In the genomic region with DNA sequence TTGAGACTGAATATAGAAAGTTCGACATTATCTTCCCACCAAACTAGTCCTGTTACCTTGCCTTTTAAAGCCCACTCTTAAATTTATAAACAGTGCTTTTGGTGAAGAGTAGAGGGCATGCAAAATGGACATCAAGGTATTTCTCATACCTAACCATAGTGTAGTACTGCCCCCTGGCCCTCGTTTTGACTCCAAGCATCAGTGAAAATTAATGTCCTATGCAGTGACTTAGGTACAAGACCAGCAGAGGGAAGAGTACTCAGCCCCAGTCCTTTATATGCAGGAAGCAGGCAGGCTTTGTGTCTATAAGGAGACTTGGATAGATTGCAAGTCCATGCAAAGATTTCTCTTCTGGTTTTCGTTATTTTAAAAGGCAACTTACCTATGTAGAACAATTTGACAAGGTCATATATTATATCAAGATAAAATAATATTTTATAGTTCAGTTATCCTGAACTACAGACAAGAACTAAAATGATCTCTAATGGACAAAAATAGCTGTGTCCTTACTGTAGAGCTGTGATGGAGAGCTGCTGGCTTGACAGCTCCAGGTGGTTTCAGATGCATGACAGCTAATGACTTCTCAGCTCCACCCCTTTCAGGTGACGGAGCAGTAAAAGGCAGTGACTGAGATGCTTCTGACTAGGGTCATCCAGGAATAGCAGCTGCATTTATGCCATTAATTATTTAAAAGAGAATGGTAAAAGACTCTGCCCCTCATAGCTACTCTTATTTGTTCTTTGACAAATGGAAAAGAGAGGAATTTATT, we compare ENCODE assay signal across 12 cellular contexts.
A peak's percentile ranks its signal among the peaks of the same experiment; 100 is the strongest.
DNase-seq lines count a peak whose midpoint lies in the region; ATAC-seq, FAIRE-seq and TF ChIP-seq lines count a peak whose summit lies in the region.
"Had no signal": no experiment of that assay in that cellular context is flagged by ENCODE, and none has a peak within 500 bp of the region (broad histone marks: within the 10 kb centered on the region; RNA-seq: fewer than 3 reads in every experiment).

No MANE protein-coding gene starts in this region.

- FAIRE-seq in endothelial cell of umbilical vein (lab: Jason Lieb, UNC), result peak; percentile 53

- no peaks in the 10 kb centered on the region for H3K4me1 ChIP-seq in endothelial cell of umbilical vein (ENCODE audit: control insufficient read depth, extremely low read depth, insufficient read depth, low read length)

- BruUV-seq in endothelial cell of umbilical vein (replicated peaks; lab: Mats Ljungman, UMichigan), result no TSS peak

- dilution Hi-C loops in endothelial cell of umbilical vein (cut with MboI; ENCODE audit: extremely low pct_ligation_motif_present, low sequenced_read_pairs), result no loop called here

- no peak overlapping the region for H3K4me2 ChIP-seq in endothelial cell of umbilical vein (ENCODE audit: insufficient read depth, low read length)

- no peak for DNase-seq in AG04450 (ENCODE audit: low read depth, low spot score)
- peak; percentile 56 for DNase-seq in HT-29 (ENCODE audit: low spot score)
- DNase-seq in NCI-H526 treated with DMSO at 0.1 percent for 48 hours (lab: John Stamatoyannopoulos, UW), result peak; percentile 60
- peak; percentile 61 for DNase-seq in endothelial cell of umbilical vein (ENCODE audit: low read depth, low spot score)
- DNase-seq in SKM-1 (lab: John Stamatoyannopoulos, UW; ENCODE audit: unreplicated experiment), result no peak
- no peak for DNase-seq in OCI-M2 (lab: John Stamatoyannopoulos, UW; ENCODE audit: unreplicated experiment)
- DNase-seq: activated T-cell treated with anti-CD3 and anti-CD28 coated beads, Interleukin-2, amount 50 U/mL, for 72 hours; CD4-positive, CD25-positive, alpha-beta regulatory T cell; occipital lobe had no signal

- no peaks in the 10 kb centered on the region for H3K79me2 ChIP-seq in endothelial cell of umbilical vein (ENCODE audit: control insufficient read depth, insufficient read depth, low read length)

- no peak overlapping the region for H3K4me3 ChIP-seq in AG04450 (ENCODE audit: low read depth, low read length)
- no peak overlapping the region for H3K4me3 ChIP-seq in endothelial cell of umbilical vein (replicated peaks in 1 of 3; ENCODE audit: insufficient read depth in 1 of 3, low read depth in 1 of 3, low read length in 3 of 3)
- H3K4me3 ChIP-seq: coronary artery had no signal

- H4K20me1 ChIP-seq in endothelial cell of umbilical vein (replicated peaks; ENCODE audit: control insufficient read depth, extremely low read depth, insufficient read depth, low read length), result no peaks in the 10 kb centered on the region

- H3K27me3 ChIP-seq in AG04450 (ENCODE audit: control insufficient read depth, insufficient read depth, low read length), result no peaks in the 10 kb centered on the region
- no peaks in the 10 kb centered on the region for H3K27me3 ChIP-seq in endothelial cell of umbilical vein (ENCODE audit: control insufficient read depth in 2 of 2, insufficient read depth in 2 of 2, low read length in 2 of 2)

- POLR2A ChIA-PET in AG04450 (lab: Yijun Ruan, JAX) (no interaction called here), endothelial cell of umbilical vein (lab: Charles Lee) (no interaction called here)

- no peaks in the 10 kb centered on the region for H3K9me1 ChIP-seq in endothelial cell of umbilical vein (replicated peaks; ENCODE audit: control insufficient read depth, extremely low read depth, insufficient read depth, low read length)

- CTCF ChIA-PET in AG04450 (lab: Charles Lee), result no interaction called here
- CTCF ChIA-PET in endothelial cell of umbilical vein (lab: Charles Lee), result interaction anchor here (0.9 to 1.6 kb wide), 6 partner anchors 31 to 575 kb away, joined by 3 to 12 read pairs (median 6); no protein-coding TSS in a partner anchor

- no peak for TF ChIP-seq POLR2A in endothelial cell of umbilical vein (IDR thresholded peaks at IDR 0.05; ENCODE audit: low read depth, low read length)

- no peaks in the 10 kb centered on the region for H3K36me3 ChIP-seq in endothelial cell of umbilical vein (ENCODE audit: control insufficient read depth in 2 of 2, extremely low read depth in 1 of 2, insufficient read depth in 2 of 2, low read length in 2 of 2)

- H3K9me3 ChIP-seq in AG04450 (ENCODE audit: control insufficient read depth, insufficient read depth, low read length) (no peaks in the 10 kb centered on the region; the same call in 1 of the 2 replicates), endothelial cell of umbilical vein (replicated peaks; ENCODE audit: control insufficient read depth, insufficient read depth, low read length) (no peaks in the 10 kb centered on the region)

- intact Hi-C loops in endothelial cell of umbilical vein (cut with micrococcal nuclease), result loop anchor here (1.0 to 2.0 kb wide), 4 partner anchors 189 to 566 kb away; no protein-coding TSS in a partner anchor

- peak; percentile 12; the same call in 1 of the 2 replicates for TF ChIP-seq CTCF in AG04450 (IDR thresholded peaks at IDR 0.05; ENCODE audit: low read depth, low read length)
- TF ChIP-seq CTCF in endothelial cell of umbilical vein (IDR thresholded peaks at IDR 0.05; ENCODE audit: extremely low read depth in 1 of 2, insufficient read depth in 1 of 2, low read depth in 1 of 2, low read length in 2 of 2), result peak; percentile 12 to 34

- no peak overlapping the region for H2AFZ ChIP-seq in endothelial cell of umbilical vein (ENCODE audit: low read depth, low read length)

- H3K27ac ChIP-seq in AG04450 (ENCODE audit: low read depth, low read length) (no peak overlapping the region), endothelial cell of umbilical vein (ENCODE audit: insufficient read depth, low read depth, low read length) (no peak overlapping the region)
- H3K27ac ChIP-seq: coronary artery had no signal

- no peak overlapping the region for H3K9ac ChIP-seq in endothelial cell of umbilical vein (replicated peaks; ENCODE audit: extremely low read depth, insufficient read depth, low read length)

- ATAC-seq in GM18498 (IDR thresholded peaks at IDR 0.05; ENCODE audit: unreplicated experiment) (no peak), GM19035 (IDR thresholded peaks at IDR 0.05; ENCODE audit: unreplicated experiment) (no peak)
- ATAC-seq: activated T-cell treated with anti-CD3 and anti-CD28 coated beads, Interleukin-2, amount 50 U/mL, for 72 hours had no signal

TF ChIP-seq in endothelial cell of umbilical vein, 7 proteins besides CTCF, POLR2A, EP300 and RAD21:
- TF ChIP-seq FOS (IDR thresholded peaks at IDR 0.05; ENCODE audit: borderline replicate concordance, insufficient read depth, low read length) (no peak), POLR2AphosphoS5 (IDR thresholded peaks at IDR 0.05; ENCODE audit: insufficient read depth, low read depth, low read length) (no peak), GATA2 (IDR thresholded peaks at IDR 0.05; ENCODE audit: insufficient read depth, insufficient read length, low read depth, low read length) (no peak), MYC (IDR thresholded peaks at IDR 0.05; ENCODE audit: low read depth, low read length) (no peak), JUN (IDR thresholded peaks at IDR 0.05; ENCODE audit: borderline replicate concordance, insufficient read depth, insufficient read length, low read depth) (no peak), EZH2 (IDR thresholded peaks at IDR 0.05; ENCODE audit: borderline replicate concordance, low read depth, low read length, severe bottlenecking) (no peak)
- TF ChIP-seq, protein P1, sequence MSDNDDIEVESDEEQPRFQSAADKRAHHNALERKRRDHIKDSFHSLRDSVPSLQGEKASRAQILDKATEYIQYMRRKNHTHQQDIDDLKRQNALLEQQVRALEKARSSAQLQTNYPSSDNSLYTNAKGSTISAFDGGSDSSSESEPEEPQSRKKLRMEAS (IDR thresholded peaks at IDR 0.05; ENCODE audit: insufficient read depth, insufficient read length), result no peak

Comparison
In these comparisons a context has a peak if more than half of its experiments do, and no peak if none do; other contexts are left out.
1. DNase-seq: peak in HT-29 (single experiment), NCI-H526 treated with DMSO at 0.1 percent for 48 hours (single experiment) and endothelial cell of umbilical vein (single experiment); none in AG04450 (single experiment), SKM-1 (single experiment) and OCI-M2 (single experiment).